Comparison of ENCODE assay signal across 17 cellular contexts in genomic region chr11:134359646-134360045, GRCh38. TPM values are rescaled to one million over a fixed set of nuclear protein-coding genes. Genes with fewer than 3 reads are reported as not detected.
A peak's percentile ranks its signal among the peaks of the same experiment; 100 is the strongest.
DNase-seq lines count a peak whose midpoint lies in the region; ATAC-seq and TF ChIP-seq lines count a peak whose summit lies in the region.
"Had no signal": no experiment of that assay in that cellular context is flagged by ENCODE, and none has a peak within 500 bp of the region (broad histone marks: within the 10 kb centered on the region; RNA-seq: fewer than 3 reads in every experiment).

No MANE protein-coding gene starts in this region.

- peaks cover 12% of the 10 kb centered on the region for H3K4me1 Mint-ChIP-seq in glutamatergic neuron (ENCODE audit: low read depth, unreplicated experiment)
- H3K4me1 Mint-ChIP-seq in activated naive CD8-positive, alpha-beta T cell treated with anti-CD3 and anti-CD28 coated beads for 36 hours, result peaks cover 13% of the 10 kb centered on the region

- no peaks in the 10 kb centered on the region for H3K27me3 ChIP-seq in DND-41 (ENCODE audit: insufficient read depth, low read length, poor library complexity)
- H3K27me3 ChIP-seq: upper lobe of right lung had no signal

- intact Hi-C loops in posterior vena cava (cut with DNase I), result loop anchor here in 1 of 2 donors (10.0 kb wide), 1 partner anchor 475 kb away; no protein-coding TSS in a partner anchor

- no peak overlapping the region for H3K4me3 Mint-ChIP-seq in glutamatergic neuron (ENCODE audit: unreplicated experiment)
- H3K4me3 Mint-ChIP-seq in activated naive CD8-positive, alpha-beta T cell treated with anti-CD3 and anti-CD28 coated beads for 36 hours, result no peak overlapping the region
- H3K4me3 Mint-ChIP-seq: activated naive CD8-positive, alpha-beta T cell; CD4-positive, alpha-beta T cell had no signal

- H3K4me2 ChIP-seq in DND-41 (ENCODE audit: insufficient read depth, low read length), result no peak overlapping the region
- H3K4me2 ChIP-seq: KMS-11 had no signal

- peaks cover 14% of the 10 kb centered on the region for H3K4me1 ChIP-seq in DND-41 (ENCODE audit: insufficient read depth, low read length)
- H3K4me1 ChIP-seq: upper lobe of right lung had no signal

- no peak for TF ChIP-seq CTCF in DND-41 (IDR thresholded peaks at IDR 0.05; ENCODE audit: borderline replicate concordance, extremely low read depth, low read length, poor library complexity, severe bottlenecking)
- no peak for TF ChIP-seq CTCF in glutamatergic neuron (IDR thresholded peaks at IDR 0.05; ENCODE audit: partially characterized antibody, unreplicated experiment)

- peaks cover 3% of the 10 kb centered on the region for H3K9me3 Mint-ChIP-seq in glutamatergic neuron (ENCODE audit: unreplicated experiment)
- H3K9me3 Mint-ChIP-seq in activated naive CD8-positive, alpha-beta T cell treated with anti-CD3 and anti-CD28 coated beads for 36 hours, result no peaks in the 10 kb centered on the region
- H3K9me3 Mint-ChIP-seq: CD4-positive, alpha-beta T cell had no signal

- H3K36me3 Mint-ChIP-seq in glutamatergic neuron (ENCODE audit: unreplicated experiment), result peaks cover 9% of the 10 kb centered on the region
- peaks cover 16% of the 10 kb centered on the region for H3K36me3 Mint-ChIP-seq in activated naive CD8-positive, alpha-beta T cell treated with anti-CD3 and anti-CD28 coated beads for 36 hours

- DNase-seq in DND-41, result no peak
- DNase-seq in SK-N-MC (ENCODE audit: low read depth, low spot score), result no peak
- no peak for DNase-seq in glutamatergic neuron
- peak; percentile 26 for DNase-seq in posterior vena cava (ENCODE audit: low spot score)
- no peak for DNase-seq in activated naive CD8-positive, alpha-beta T cell treated with anti-CD3 and anti-CD28 coated beads for 36 hours
- DNase-seq in CD1c-positive myeloid dendritic cell (ENCODE audit: extremely low spot score), result no peak
- DNase-seq in globus pallidus (ENCODE audit: low spot score), result no peak
- no peak for DNase-seq in AML-193 (lab: John Stamatoyannopoulos, UW)
- DNase-seq: naive B cell, NCI-H2029 had no signal

- H3K9ac ChIP-seq in DND-41 (ENCODE audit: low read depth, low read length) (no peak overlapping the region), SK-N-MC (ENCODE audit: insufficient read length) (peak overlapping the region; percentile 14)
- H3K9ac ChIP-seq: KMS-11 had no signal

- H3K27ac Mint-ChIP-seq in glutamatergic neuron (ENCODE audit: unreplicated experiment), result peak overlapping the region; percentile 64
- H3K27ac Mint-ChIP-seq in activated naive CD8-positive, alpha-beta T cell treated with anti-CD3 and anti-CD28 coated beads for 36 hours, result no peak overlapping the region
- H3K27ac Mint-ChIP-seq: activated naive CD8-positive, alpha-beta T cell; CD4-positive, alpha-beta T cell had no signal

- H3K9me3 ChIP-seq in DND-41 (ENCODE audit: insufficient read depth, low read length, severe bottlenecking) (no peaks in the 10 kb centered on the region), SK-N-MC (ENCODE audit: low read depth, low read length) (no peaks in the 10 kb centered on the region)
- H3K9me3 ChIP-seq: upper lobe of right lung had no signal

- no peaks in the 10 kb centered on the region for H4K20me1 ChIP-seq in DND-41 (ENCODE audit: insufficient read depth, low read length)

- no peak overlapping the region for H2AFZ ChIP-seq in DND-41 (ENCODE audit: low read depth, low read length)

- H3K27ac ChIP-seq in DND-41 (ENCODE audit: low read length), result peak overlapping the region; percentile 10; the same call in 1 of the 2 replicates
- H3K27ac ChIP-seq in SK-N-MC, result peak overlapping the region; percentile 78; the same call in 1 of the 2 replicates
- H3K27ac ChIP-seq: KMS-11, RWPE1, skin epidermis, upper lobe of right lung had no signal

- peaks cover 3% of the 10 kb centered on the region; the same call in 1 of the 2 replicates for H3K36me3 ChIP-seq in DND-41 (ENCODE audit: insufficient read depth, low read length)
- peaks cover 18% of the 10 kb centered on the region; the same call in 1 of the 2 replicates for H3K36me3 ChIP-seq in SK-N-MC (ENCODE audit: insufficient read depth, low read length)
- H3K36me3 ChIP-seq: upper lobe of right lung had no signal

- no peak overlapping the region for H3K4me3 ChIP-seq in DND-41 (ENCODE audit: low read depth in 1 of 2, low read length in 2 of 2)
- no peak overlapping the region for H3K4me3 ChIP-seq in SK-N-MC
- H3K4me3 ChIP-seq: skin epidermis, upper lobe of right lung had no signal

- peaks cover 3% of the 10 kb centered on the region for H3K27me3 Mint-ChIP-seq in glutamatergic neuron (ENCODE audit: unreplicated experiment)
- H3K27me3 Mint-ChIP-seq in activated naive CD8-positive, alpha-beta T cell treated with anti-CD3 and anti-CD28 coated beads for 36 hours, result peaks cover 11% of the 10 kb centered on the region

- no peaks in the 10 kb centered on the region for H3K79me2 ChIP-seq in DND-41 (ENCODE audit: insufficient read depth, low read length)

- no peak for ATAC-seq in DND-41 (ENCODE audit: insufficient read depth, low read depth)

RNA-seq across cellular contexts. Expression of gene GLB1L2, which starts 27.9 kb away (rescaled TPM):
- 1.0 TPM for total RNA-seq in glutamatergic neuron (ENCODE audit: unreplicated experiment)
- 1 to 10 TPM; 2.8 to 4.0 TPM for total RNA-seq in posterior vena cava
- 1 to 10 TPM; 9.1 to 9.3 TPM for total RNA-seq in activated naive CD8-positive, alpha-beta T cell treated with anti-CD3 and anti-CD28 coated beads for 36 hours
- total RNA-seq: OCI-LY7 had no signal

RNA-seq across cellular contexts. Expression of gene B3GAT1, which starts 52.4 kb away (rescaled TPM):
- total RNA-seq in glutamatergic neuron (ENCODE audit: unreplicated experiment) (240 TPM), posterior vena cava (under 1 TPM in 1 of 2 donors, not detected in 1; 0.28 TPM)
- total RNA-seq in activated naive CD8-positive, alpha-beta T cell treated with anti-CD3 and anti-CD28 coated beads for 36 hours, result under 1 TPM in 1 of 2 experiments, not detected in 1; 0.04 TPM
- total RNA-seq: OCI-LY7 had no signal

Comparison
In these comparisons a context has a peak if more than half of its experiments do, and no peak if none do; other contexts are left out.
1. RNA of gene B3GAT1, which starts 52.4 kb away (total RNA-seq): 240 TPM in glutamatergic neuron (single experiment); 0.28 TPM in posterior vena cava and 0.04 TPM in activated naive CD8-positive, alpha-beta T cell treated with anti-CD3 and anti-CD28 coated beads for 36 hours; every median in the first group is over 100 times any median in the second.